Comparison of ENCODE assay signal across 19 cellular contexts in genomic region chr11:19873730-19874129, GRCh38.
DNase-seq lines count a peak whose midpoint lies in the region.
"Had no signal": no experiment of that assay in that cellular context is flagged by ENCODE, and none has a peak within 500 bp of the region (broad histone marks: within the 10 kb centered on the region; RNA-seq: fewer than 3 reads in every experiment).

No MANE protein-coding gene starts in this region.

- no peak overlapping the region for H3K4me3 Mint-ChIP-seq in CD4-positive, alpha-beta memory T cell
- H3K4me3 Mint-ChIP-seq: activated CD8-positive, alpha-beta memory T cell treated with anti-CD3 and anti-CD28 coated beads, Interleukin-2, amount 10 ng/mL, durations not matched to agents 7 days and 5 days; activated naive CD4-positive, alpha-beta T cell treated with anti-CD3 and anti-CD28 coated beads, Interleukin-2, amount 50 U/mL, for 24 hours; activated T-helper 1 cell treated with anti-CD3 and anti-CD28 coated beads, Interleukin-12 subunit alpha, Interleukin-12 subunit beta, Interleukin-2, Interleukin-4 antibody, amounts not matched to agents 30 ng/mL and 10 ng/mL and 1 ng/mL, durations not matched to agents 14 hours and 24 hours and 36 hours; CD4-positive, alpha-beta T cell had no signal

- H3K4me1 Mint-ChIP-seq in CD4-positive, alpha-beta memory T cell, result no peaks in the 10 kb centered on the region
- H3K4me1 Mint-ChIP-seq: activated CD8-positive, alpha-beta memory T cell treated with anti-CD3 and anti-CD28 coated beads, Interleukin-2, amount 10 ng/mL, durations not matched to agents 7 days and 5 days; activated naive CD4-positive, alpha-beta T cell treated with anti-CD3 and anti-CD28 coated beads, Interleukin-2, amount 50 U/mL, for 24 hours had no signal

- no peaks in the 10 kb centered on the region for H3K27me3 Mint-ChIP-seq in CD4-positive, alpha-beta memory T cell
- H3K27me3 Mint-ChIP-seq: CD4-positive, alpha-beta T cell; progenitor cell of endocrine pancreas had no signal

- DNase-seq in DMS79 (lab: John Stamatoyannopoulos, UW) (peak; percentile 83), NCI-H146 treated with DMSO at 0.1 percent for 48 hours (lab: John Stamatoyannopoulos, UW; ENCODE audit: unreplicated experiment) (peak; percentile 57), NCI-H774 (lab: John Stamatoyannopoulos, UW) (peak; percentile 55), islet precursor cell (peak; percentile 43), hypothalamus (lab: John Stamatoyannopoulos, UW) (no peak), GM19238 (ENCODE audit: insufficient read length, low spot score) (no peak), NCI-H526 (lab: John Stamatoyannopoulos, UW) (no peak)
- DNase-seq in CD4-positive, alpha-beta memory T cell, result no peak
- DNase-seq: activated CD4-positive, alpha-beta T cell treated with anti-CD3 and anti-CD28 coated beads for 48 hours; activated CD8-positive, alpha-beta memory T cell treated with anti-CD3 and anti-CD28 coated beads, Interleukin-2, amount 10 ng/mL, durations not matched to agents 7 days and 5 days; CD4-positive, alpha-beta T cell; HCEC 1CT; NCI-H1436 treated with DMSO at 0.1 percent for 48 hours; NCI-H82; PC-3; SJCRH30 had no signal

- POLR2A ChIA-PET in CD4-positive, alpha-beta memory T cell (lab: Charles Lee; ENCODE audit: partially characterized antibody), result no interaction called here

- CTCF ChIA-PET in CD4-positive, alpha-beta memory T cell (lab: Charles Lee; ENCODE audit: partially characterized antibody), result no interaction called here

- no peak overlapping the region for H3K4me3 ChIP-seq in CD4-positive, alpha-beta memory T cell (ENCODE audit: low read length in 2 of 2)
- H3K4me3 ChIP-seq: SJCRH30 had no signal

- no peaks in the 10 kb centered on the region for H3K9me3 Mint-ChIP-seq in CD4-positive, alpha-beta memory T cell
- H3K9me3 Mint-ChIP-seq: activated naive CD4-positive, alpha-beta T cell treated with anti-CD3 and anti-CD28 coated beads, Interleukin-2, amount 50 U/mL, for 24 hours; activated T-helper 1 cell treated with anti-CD3 and anti-CD28 coated beads, Interleukin-12 subunit alpha, Interleukin-12 subunit beta, Interleukin-2, Interleukin-4 antibody, amounts not matched to agents 30 ng/mL and 10 ng/mL and 1 ng/mL, durations not matched to agents 14 hours and 24 hours and 36 hours; CD4-positive, alpha-beta T cell had no signal

- H3K27me3 ChIP-seq in CD4-positive, alpha-beta memory T cell (ENCODE audit: insufficient read depth, low read length), result no peaks in the 10 kb centered on the region
- H3K27me3 ChIP-seq: SJCRH30 had no signal

- H3K4me1 ChIP-seq in CD4-positive, alpha-beta memory T cell (ENCODE audit: insufficient read depth, low read length), result no peaks in the 10 kb centered on the region

- H3K27ac ChIP-seq in CD4-positive, alpha-beta memory T cell (ENCODE audit: low read depth, low read length), result no peak overlapping the region

- no peaks in the 10 kb centered on the region for H3K36me3 Mint-ChIP-seq in CD4-positive, alpha-beta memory T cell
- H3K36me3 Mint-ChIP-seq: activated CD8-positive, alpha-beta memory T cell treated with anti-CD3 and anti-CD28 coated beads, Interleukin-2, amount 10 ng/mL, durations not matched to agents 7 days and 5 days; activated naive CD4-positive, alpha-beta T cell treated with anti-CD3 and anti-CD28 coated beads, Interleukin-2, amount 50 U/mL, for 24 hours had no signal

- no peaks in the 10 kb centered on the region for H3K9me3 ChIP-seq in CD4-positive, alpha-beta memory T cell (ENCODE audit: control insufficient read depth in 1 of 2, low read length in 2 of 2)
- H3K9me3 ChIP-seq: SJCRH30 had no signal

- H3K36me3 ChIP-seq in CD4-positive, alpha-beta memory T cell (ENCODE audit: insufficient read depth, low read length), result no peaks in the 10 kb centered on the region

- intact Hi-C loops in CD4-positive, alpha-beta memory T cell (cut with micrococcal nuclease), result no loop called here

- H3K27ac Mint-ChIP-seq in CD4-positive, alpha-beta memory T cell, result no peak overlapping the region
- H3K27ac Mint-ChIP-seq: activated CD8-positive, alpha-beta memory T cell treated with anti-CD3 and anti-CD28 coated beads, Interleukin-2, amount 10 ng/mL, durations not matched to agents 7 days and 5 days; activated naive CD4-positive, alpha-beta T cell treated with anti-CD3 and anti-CD28 coated beads, Interleukin-2, amount 50 U/mL, for 24 hours; activated T-helper 1 cell treated with anti-CD3 and anti-CD28 coated beads, Interleukin-12 subunit alpha, Interleukin-12 subunit beta, Interleukin-2, Interleukin-4 antibody, amounts not matched to agents 30 ng/mL and 10 ng/mL and 1 ng/mL, durations not matched to agents 14 hours and 24 hours and 36 hours; CD4-positive, alpha-beta T cell; progenitor cell of endocrine pancreas had no signal

Comparison
In these comparisons a context has a peak if more than half of its experiments do, and no peak if none do; other contexts are left out.
1. DNase-seq: peak in DMS79 (single experiment), NCI-H146 treated with DMSO at 0.1 percent for 48 hours (single experiment), NCI-H774 (single experiment) and islet precursor cell (single experiment); none in hypothalamus (0 of 51), GM19238 (single experiment), NCI-H526 (0 of 2) and CD4-positive, alpha-beta memory T cell (0 of 5).